ENCODE assay signal across 21 cellular contexts in the genomic region with DNA sequence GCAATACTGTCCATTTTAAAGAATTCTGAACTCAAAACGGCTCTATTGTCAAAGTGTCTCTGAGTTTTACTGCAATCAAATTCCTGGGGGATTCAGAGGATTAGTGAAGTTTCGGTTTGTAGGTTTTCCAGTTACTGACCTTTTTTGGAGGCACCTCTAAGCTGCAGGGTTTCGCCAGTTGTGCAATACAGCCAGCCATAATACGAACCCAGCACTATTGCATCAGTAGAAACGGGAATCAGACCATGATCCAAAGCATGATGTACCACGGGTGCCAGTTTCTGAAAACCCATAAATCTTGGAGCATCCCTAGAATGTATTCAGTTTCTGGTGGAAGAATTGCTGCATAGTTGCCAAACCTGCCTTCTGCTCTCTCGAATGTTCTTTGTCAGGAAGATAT.
DNase-seq lines count a peak whose midpoint lies in the region; ATAC-seq and TF ChIP-seq lines count a peak whose summit lies in the region.
"Had no signal": no experiment of that assay in that cellular context is flagged by ENCODE, and none has a peak within 500 bp of the region (broad histone marks: within the 10 kb centered on the region; RNA-seq: fewer than 3 reads in every experiment).

No MANE protein-coding gene starts in this region.

- H3K36me3 ChIP-seq in gastrocnemius medialis, result no peaks in the 10 kb centered on the region
- H3K36me3 ChIP-seq: neutrophil had no signal

- no peaks in the 10 kb centered on the region for H3K9me3 ChIP-seq in gastrocnemius medialis
- H3K9me3 ChIP-seq: neutrophil had no signal

- TF ChIP-seq POLR2A in NB4 (IDR thresholded peaks at IDR 0.05; ENCODE audit: extremely low read depth, insufficient read length) (no peak), gastrocnemius medialis (IDR thresholded peaks at IDR 0.05) (no peak)

- ATAC-seq in gastrocnemius medialis (peak; percentile 93 to 96), GM19455 (IDR thresholded peaks at IDR 0.05; ENCODE audit: unreplicated experiment) (no peak), GM18861 (IDR thresholded peaks at IDR 0.05; ENCODE audit: unreplicated experiment) (no peak), GM18519 (IDR thresholded peaks at IDR 0.05; ENCODE audit: low FRiP score, unreplicated experiment) (no peak)
- ATAC-seq: activated naive CD4-positive, alpha-beta T cell treated with anti-CD3 and anti-CD28 coated beads, Interleukin-2, amount 50 U/mL, for 72 hours had no signal

- in situ Hi-C loops in gastrocnemius medialis (cut with MboI; ENCODE audit: low sequenced_read_pairs in 4 of 4), result no loop called here
- in situ Hi-C loops in G401 (cut with HindIII; ENCODE audit: low sequenced_read_pairs), result no loop called here

- H3K4me3 ChIP-seq in NB4 (ENCODE audit: low read depth, low read length) (no peak overlapping the region), gastrocnemius medialis (peak overlapping the region in 3 of 4 donors; percentile 6 to 13 (median 12))

- H3K27me3 ChIP-seq in gastrocnemius medialis, result no peaks in the 10 kb centered on the region

- H3K4me1 ChIP-seq in gastrocnemius medialis, result peaks cover 15 to 22% of the 10 kb centered on the region in 2 donors

- TF ChIP-seq CTCF in NB4 (IDR thresholded peaks at IDR 0.05; ENCODE audit: low read depth, low read length) (no peak), gastrocnemius medialis (IDR thresholded peaks at IDR 0.05 in 4 of 5, conservative IDR thresholded peaks at IDR 0.05 in 1 of 5) (no peak)

- DNase-seq in EH (ENCODE audit: low read depth), result peak; percentile 69
- DNase-seq in NB4 (ENCODE audit: low read depth), result peak; percentile 37
- DNase-seq in fibroblast of gingiva (ENCODE audit: low read depth), result peak; percentile 95
- peak; percentile 26 to 63 for DNase-seq in gastrocnemius medialis
- DNase-seq in G401 (ENCODE audit: low spot score), result no peak
- DNase-seq: activated B cell treated with CpG ODN at 0.5 μM for 24 hours; activated CD8-positive, alpha-beta memory T cell treated with anti-CD3 and anti-CD28 coated beads, Interleukin-2, amount 50 U/mL, for 4 hours; CD4-positive, CD25-positive, alpha-beta regulatory T cell; central memory CD4-positive, alpha-beta T cell; DND-41; islet precursor cell; NCI-H748 treated with DMSO at 0.1 percent for 48 hours; small intestine; stimulated activated naive CD4-positive, alpha-beta T cell treated with Interleukin-2 at 50 U/mL for 16 hours; T-helper 1 cell had no signal

- intact Hi-C loops in gastrocnemius medialis (cut with DNase I; ENCODE audit: low total_unique reads), result no loop called here

- H3K27ac ChIP-seq in gastrocnemius medialis, result peak overlapping the region in 2 of 4 donors; percentile 37 to 65
- H3K27ac ChIP-seq: neutrophil, RWPE1 had no signal

Comparison
In these comparisons a context has a peak if more than half of its experiments do, and no peak if none do; other contexts are left out.
1. ATAC-seq: peak in gastrocnemius medialis (2 of 2); none in GM19455 (single experiment), GM18861 (single experiment) and GM18519 (single experiment).